In genomic region chr11:61414547-61414946, GRCh38 we compare ENCODE assay signal across 22 cellular contexts. TPM values are rescaled to one million over a fixed set of nuclear protein-coding genes. Genes with fewer than 3 reads are reported as not detected.
A peak's percentile ranks its signal among the peaks of the same experiment; 100 is the strongest.
DNase-seq lines count a peak whose midpoint lies in the region; ATAC-seq and TF ChIP-seq lines count a peak whose summit lies in the region.
"Had no signal": no experiment of that assay in that cellular context is flagged by ENCODE, and none has a peak within 500 bp of the region (broad histone marks: within the 10 kb centered on the region; RNA-seq: fewer than 3 reads in every experiment).

No MANE protein-coding gene starts in this region.

- H3K36me3 Mint-ChIP-seq in activated naive CD4-positive, alpha-beta T cell treated with anti-CD3 and anti-CD28 coated beads, Interleukin-2, amount 10 ng/mL, durations not matched to agents 7 days and 5 days = peaks cover 76% of the 10 kb centered on the region
- peaks cover 66% of the 10 kb centered on the region for H3K36me3 Mint-ChIP-seq in activated CD4-positive, alpha-beta memory T cell treated with anti-CD3 and anti-CD28 coated beads for 36 hours
- peaks cover 85% of the 10 kb centered on the region for H3K36me3 Mint-ChIP-seq in effector memory CD8-positive, alpha-beta T cell (ENCODE audit: insufficient read depth)
- H3K36me3 Mint-ChIP-seq in stimulated activated memory B cell treated with anti-CD40 and anti-IgM and Interleukin-4, amounts not matched to agents 10 μg/mL and 1 μg/mL and 100 μg/mL, for 72 hours = peaks cover 74% of the 10 kb centered on the region

- no peak for DNase-seq in activated naive CD4-positive, alpha-beta T cell treated with anti-CD3 and anti-CD28 coated beads, Interleukin-2, amount 10 ng/mL, durations not matched to agents 7 days and 5 days
- no peak for DNase-seq in activated naive CD4-positive, alpha-beta T cell treated with Interleukin-2 at 50 U/mL for 16 hours
- DNase-seq in activated CD4-positive, alpha-beta memory T cell treated with anti-CD3 and anti-CD28 coated beads for 36 hours = no peak
- no peak for DNase-seq in effector memory CD8-positive, alpha-beta T cell
- DNase-seq in upper lobe of right lung (no peak), amniotic stem cell (lab: John Stamatoyannopoulos, UW) (no peak)
- DNase-seq: activated CD8-positive, alpha-beta memory T cell treated with anti-CD3 and anti-CD28 coated beads for 24 hours; erythroblast; foreskin fibroblast; GF-D8; KG1; left ventricle myocardium inferior; midbrain; NCI-H146; NCI-H2171; NCI-H524; WERI-Rb-1 had no signal

- H3K27ac Mint-ChIP-seq in activated naive CD4-positive, alpha-beta T cell treated with anti-CD3 and anti-CD28 coated beads, Interleukin-2, amount 10 ng/mL, durations not matched to agents 7 days and 5 days = peak overlapping the region; percentile 80
- peak overlapping the region; percentile 74 for H3K27ac Mint-ChIP-seq in activated CD4-positive, alpha-beta memory T cell treated with anti-CD3 and anti-CD28 coated beads for 36 hours
- peak overlapping the region; percentile 38 to 57 for H3K27ac Mint-ChIP-seq in effector memory CD8-positive, alpha-beta T cell
- H3K27ac Mint-ChIP-seq in stimulated activated memory B cell treated with anti-CD40 and anti-IgM and Interleukin-4, amounts not matched to agents 10 μg/mL and 1 μg/mL and 100 μg/mL, for 72 hours = peak overlapping the region; percentile 50

- peaks cover 100% of the 10 kb centered on the region for H3K36me3 ChIP-seq in upper lobe of right lung

- H3K27me3 ChIP-seq in upper lobe of right lung = no peaks in the 10 kb centered on the region
- H3K27me3 ChIP-seq: SJSA1 had no signal

- no peak overlapping the region for H3K4me3 Mint-ChIP-seq in activated naive CD4-positive, alpha-beta T cell treated with anti-CD3 and anti-CD28 coated beads, Interleukin-2, amount 10 ng/mL, durations not matched to agents 7 days and 5 days
- H3K4me3 Mint-ChIP-seq in activated CD4-positive, alpha-beta memory T cell treated with anti-CD3 and anti-CD28 coated beads for 36 hours = no peak overlapping the region
- H3K4me3 Mint-ChIP-seq in effector memory CD8-positive, alpha-beta T cell = no peak overlapping the region
- H3K4me3 Mint-ChIP-seq in stimulated activated memory B cell treated with anti-CD40 and anti-IgM and Interleukin-4, amounts not matched to agents 10 μg/mL and 1 μg/mL and 100 μg/mL, for 72 hours = no peak overlapping the region

- TF ChIP-seq CTCF in upper lobe of right lung (IDR thresholded peaks at IDR 0.05) = no peak

- peaks cover 33% of the 10 kb centered on the region for H3K4me1 Mint-ChIP-seq in activated naive CD4-positive, alpha-beta T cell treated with anti-CD3 and anti-CD28 coated beads, Interleukin-2, amount 10 ng/mL, durations not matched to agents 7 days and 5 days
- peaks cover 22% of the 10 kb centered on the region for H3K4me1 Mint-ChIP-seq in activated CD4-positive, alpha-beta memory T cell treated with anti-CD3 and anti-CD28 coated beads for 36 hours (ENCODE audit: low read depth)
- peaks cover 8 to 24% of the 10 kb centered on the region in 2 donors for H3K4me1 Mint-ChIP-seq in effector memory CD8-positive, alpha-beta T cell (ENCODE audit: low read depth in 2 of 2)
- H3K4me1 Mint-ChIP-seq in stimulated activated memory B cell treated with anti-CD40 and anti-IgM and Interleukin-4, amounts not matched to agents 10 μg/mL and 1 μg/mL and 100 μg/mL, for 72 hours = peaks cover 9% of the 10 kb centered on the region

- no peak overlapping the region for H3K27ac ChIP-seq in upper lobe of right lung
- H3K27ac ChIP-seq: left ventricle myocardium inferior, SJSA1, WERI-Rb-1 had no signal

- no peak for ATAC-seq in effector memory CD8-positive, alpha-beta T cell (replicated peaks)
- ATAC-seq in stimulated activated memory B cell treated with anti-CD40 and anti-IgM and Interleukin-4, amounts not matched to agents 10 μg/mL and 1 μg/mL and 100 μg/mL, for 72 hours = no peak
- ATAC-seq in upper lobe of right lung (no peak), HG03571 (IDR thresholded peaks at IDR 0.05; ENCODE audit: unreplicated experiment) (no peak)
- ATAC-seq: Panc1 had no signal

- H3K4me3 ChIP-seq in upper lobe of right lung = no peak overlapping the region
- H3K4me3 ChIP-seq: left ventricle myocardium inferior, SJSA1, thoracic aorta had no signal

- intact Hi-C loops in activated CD4-positive, alpha-beta memory T cell treated with anti-CD3 and anti-CD28 coated beads for 36 hours (cut with micrococcal nuclease) = no loop called here
- intact Hi-C loops in upper lobe of right lung (cut with DNase I) = no loop called here

- no peaks in the 10 kb centered on the region for H3K4me1 ChIP-seq in upper lobe of right lung
- H3K4me1 ChIP-seq: SJSA1 had no signal

- CTCF ChIA-PET in activated naive CD4-positive, alpha-beta T cell treated with anti-CD3 and anti-CD28 coated beads, Interleukin-2, amount 10 ng/mL, durations not matched to agents 7 days and 5 days (lab: Charles Lee) = no interaction called here
- CTCF ChIA-PET in activated CD4-positive, alpha-beta memory T cell treated with anti-CD3 and anti-CD28 coated beads for 36 hours (lab: Charles Lee) = interaction anchor here (0.6 to 0.7 kb wide), 2 partner anchors 21 to 90 kb away, joined by 3 read pairs; no protein-coding TSS in a partner anchor

- H3K9me3 ChIP-seq in upper lobe of right lung = no peaks in the 10 kb centered on the region
- H3K9me3 ChIP-seq: left ventricle myocardium inferior, SJSA1, thoracic aorta had no signal

- POLR2A ChIA-PET in activated CD4-positive, alpha-beta memory T cell treated with anti-CD3 and anti-CD28 coated beads for 36 hours (lab: Charles Lee) = interaction anchor here (0.7 kb wide), 1 partner anchor 54 kb away, joined by 3 read pairs; no protein-coding TSS in a partner anchor

- no peaks in the 10 kb centered on the region for H3K27me3 Mint-ChIP-seq in activated naive CD4-positive, alpha-beta T cell treated with anti-CD3 and anti-CD28 coated beads, Interleukin-2, amount 10 ng/mL, durations not matched to agents 7 days and 5 days
- H3K27me3 Mint-ChIP-seq in activated CD4-positive, alpha-beta memory T cell treated with anti-CD3 and anti-CD28 coated beads for 36 hours = no peaks in the 10 kb centered on the region
- no peaks in the 10 kb centered on the region for H3K27me3 Mint-ChIP-seq in effector memory CD8-positive, alpha-beta T cell
- H3K27me3 Mint-ChIP-seq in stimulated activated memory B cell treated with anti-CD40 and anti-IgM and Interleukin-4, amounts not matched to agents 10 μg/mL and 1 μg/mL and 100 μg/mL, for 72 hours = no peaks in the 10 kb centered on the region

- no peaks in the 10 kb centered on the region for H3K9me3 Mint-ChIP-seq in activated naive CD4-positive, alpha-beta T cell treated with anti-CD3 and anti-CD28 coated beads, Interleukin-2, amount 10 ng/mL, durations not matched to agents 7 days and 5 days
- no peaks in the 10 kb centered on the region for H3K9me3 Mint-ChIP-seq in activated CD4-positive, alpha-beta memory T cell treated with anti-CD3 and anti-CD28 coated beads for 36 hours
- H3K9me3 Mint-ChIP-seq in effector memory CD8-positive, alpha-beta T cell = no peaks in the 10 kb centered on the region
- no peaks in the 10 kb centered on the region for H3K9me3 Mint-ChIP-seq in stimulated activated memory B cell treated with anti-CD40 and anti-IgM and Interleukin-4, amounts not matched to agents 10 μg/mL and 1 μg/mL and 100 μg/mL, for 72 hours

RNA-seq across cellular contexts. Expression of gene CPSF7, which starts 15.2 kb away (rescaled TPM):
- 100 to 1,000 TPM in 1 of 2 experiments, 10 to 100 TPM in 1; 90.9 to 100 TPM for total RNA-seq in activated CD4-positive, alpha-beta memory T cell treated with anti-CD3 and anti-CD28 coated beads for 36 hours
- 75.8 TPM for total RNA-seq in upper lobe of right lung

RNA-seq across cellular contexts. Expression of gene SDHAF2, which starts 15.4 kb away (rescaled TPM):
- total RNA-seq in activated CD4-positive, alpha-beta memory T cell treated with anti-CD3 and anti-CD28 coated beads for 36 hours = 10 to 100 TPM; 31.4 to 35.4 TPM
- 34.1 TPM for total RNA-seq in upper lobe of right lung

RNA-seq across cellular contexts. Expression of gene TMEM216, which starts 22.2 kb away (rescaled TPM):
- total RNA-seq in activated CD4-positive, alpha-beta memory T cell treated with anti-CD3 and anti-CD28 coated beads for 36 hours = 1 to 10 TPM; 9.2 to 10.0 TPM
- 9.3 TPM for total RNA-seq in upper lobe of right lung

RNA-seq across cellular contexts. Expression of gene TMEM138, which starts 52.4 kb away (rescaled TPM):
- 10 to 100 TPM; 33.7 to 34.6 TPM for total RNA-seq in activated CD4-positive, alpha-beta memory T cell treated with anti-CD3 and anti-CD28 coated beads for 36 hours
- 46.3 TPM for total RNA-seq in upper lobe of right lung

RNA-seq across cellular contexts. Expression of gene CYB561A3, which starts 52.9 kb away (rescaled TPM):
- total RNA-seq in activated CD4-positive, alpha-beta memory T cell treated with anti-CD3 and anti-CD28 coated beads for 36 hours = 10 to 100 TPM; 32.3 to 32.9 TPM
- total RNA-seq in upper lobe of right lung = 50.3 TPM
